ENCODE assay signal across 7 cellular contexts in genomic region chr15:35078221-35078915, GRCh38. TPM values are rescaled to one million over a fixed set of nuclear protein-coding genes. Genes with fewer than 3 reads are reported as not detected.
DNase-seq lines count a peak whose midpoint lies in the region; ATAC-seq and TF ChIP-seq lines count a peak whose summit lies in the region.

No MANE protein-coding gene starts in this region.

- H3K27me3 Mint-ChIP-seq in activated naive CD8-positive, alpha-beta T cell treated with anti-CD3 and anti-CD28 coated beads, Interleukin-2, amount 50 U/mL, for 24 hours, result peaks cover 2% of the 10 kb centered on the region

- peak; percentile 82 for TF ChIP-seq CTCF in retinal pigment epithelial cell (conservative IDR thresholded peaks at IDR 0.05; ENCODE audit: low read depth, low read length)

- DNase-seq in GDM1 (lab: John Stamatoyannopoulos, UW) (peak; percentile 6), NOMO-1 treated with DMSO at 0.1 percent for 48 hours (lab: John Stamatoyannopoulos, UW; ENCODE audit: unreplicated experiment) (peak; percentile 61), left ventricle myocardium superior (no peak), retinal pigment epithelial cell (ENCODE audit: low read depth) (peak; percentile 16), NCI-H187 treated with DMSO at 0.1 percent for 48 hours (lab: John Stamatoyannopoulos, UW) (no peak)
- peak; percentile 11 for DNase-seq in activated naive CD8-positive, alpha-beta T cell treated with anti-CD3 and anti-CD28 coated beads, Interleukin-2, amount 50 U/mL, for 24 hours

- H3K4me1 Mint-ChIP-seq in activated naive CD8-positive, alpha-beta T cell treated with anti-CD3 and anti-CD28 coated beads, Interleukin-2, amount 50 U/mL, for 24 hours, result no peaks in the 10 kb centered on the region

- ATAC-seq in HG02798 (IDR thresholded peaks at IDR 0.05; ENCODE audit: poor library complexity, unreplicated experiment) (peak; percentile 57), left ventricle myocardium superior (peak; percentile 50)
- ATAC-seq in activated naive CD8-positive, alpha-beta T cell treated with anti-CD3 and anti-CD28 coated beads, Interleukin-2, amount 50 U/mL, for 24 hours, result no peak

- H3K9me3 Mint-ChIP-seq in activated naive CD8-positive, alpha-beta T cell treated with anti-CD3 and anti-CD28 coated beads, Interleukin-2, amount 50 U/mL, for 24 hours, result no peaks in the 10 kb centered on the region

- H3K4me3 ChIP-seq in retinal pigment epithelial cell (ENCODE audit: low read length), result no peak overlapping the region

- H3K4me3 Mint-ChIP-seq in activated naive CD8-positive, alpha-beta T cell treated with anti-CD3 and anti-CD28 coated beads, Interleukin-2, amount 50 U/mL, for 24 hours, result no peak overlapping the region

- intact Hi-C loops in left ventricle myocardium superior (cut with micrococcal nuclease), result no loop called here

- H3K36me3 Mint-ChIP-seq in activated naive CD8-positive, alpha-beta T cell treated with anti-CD3 and anti-CD28 coated beads, Interleukin-2, amount 50 U/mL, for 24 hours (ENCODE audit: low read depth), result no peaks in the 10 kb centered on the region

- H3K27ac Mint-ChIP-seq in activated naive CD8-positive, alpha-beta T cell treated with anti-CD3 and anti-CD28 coated beads, Interleukin-2, amount 50 U/mL, for 24 hours, result no peak overlapping the region

RNA-seq across cellular contexts. Expression of gene NANOGP8, which starts 6.7 kb away (rescaled TPM):
- total RNA-seq in left ventricle myocardium superior, result not detected

Comparison
In these comparisons a context has a peak if more than half of its experiments do, and no peak if none do; other contexts are left out.
1. DNase-seq: peak in GDM1 (single experiment), NOMO-1 treated with DMSO at 0.1 percent for 48 hours (single experiment), activated naive CD8-positive, alpha-beta T cell treated with anti-CD3 and anti-CD28 coated beads, Interleukin-2, amount 50 U/mL, for 24 hours (single experiment) and retinal pigment epithelial cell (single experiment); none in left ventricle myocardium superior (single experiment) and NCI-H187 treated with DMSO at 0.1 percent for 48 hours (single experiment).